ENCODE assay signal across 1 cellular context in genomic region chr19:8423821-8424223, GRCh38.
TF ChIP-seq lines count a peak whose summit lies in the region.

No MANE protein-coding gene starts in this region.

TF ChIP-seq in IMR-90, 13 proteins besides CTCF, POLR2A, EP300 and RAD21 (continued from another document):
- TF ChIP-seq FOS (IDR thresholded peaks at IDR 0.05; ENCODE audit: low read depth, low read length), result peak; percentile 82
- peak; percentile 40; the same call in 1 of the 2 replicates for TF ChIP-seq BHLHE40 (IDR thresholded peaks at IDR 0.05; ENCODE audit: low read depth, low read length)
- no peak for TF ChIP-seq USF2 (IDR thresholded peaks at IDR 0.05; ENCODE audit: low read depth, low read length)
- TF ChIP-seq CHD1 (IDR thresholded peaks at IDR 0.05; ENCODE audit: low read depth, low read length), result no peak
